ENCODE assay signal across 1 cellular context in the genomic region with DNA sequence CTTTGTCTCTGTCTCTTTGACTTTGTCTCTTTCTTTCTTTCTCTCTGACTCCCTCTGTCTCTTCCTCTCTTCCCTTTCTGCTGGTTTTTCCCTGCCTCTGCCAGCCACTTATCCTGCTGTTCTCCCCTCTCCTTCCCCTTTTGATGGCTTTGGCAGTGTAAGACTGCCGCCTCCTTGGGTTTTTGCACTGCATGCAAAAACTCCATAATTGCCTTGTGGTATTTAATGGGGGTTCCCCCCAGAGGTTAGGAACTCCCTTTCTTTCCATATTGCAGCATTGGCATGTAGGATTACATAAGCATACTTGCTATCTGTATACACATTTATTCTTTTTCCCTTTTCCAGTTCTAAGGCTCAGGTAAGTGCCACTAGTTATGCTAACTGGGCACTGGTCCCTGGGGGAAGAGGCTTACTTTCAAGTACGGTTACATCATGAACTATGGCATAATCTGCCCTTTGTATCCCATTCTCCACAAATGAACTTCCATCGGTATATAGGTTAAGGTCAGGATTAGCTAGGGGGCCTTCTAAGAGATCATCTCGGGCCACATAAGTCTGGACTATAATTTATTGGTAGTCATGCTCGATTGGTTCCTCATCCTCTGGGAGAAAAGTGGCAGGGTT.
TF ChIP-seq lines count a peak whose summit lies in the region.

No MANE protein-coding gene starts in this region.

TF ChIP-seq in GM12878, 131 proteins besides CTCF, POLR2A, EP300 and RAD21:
- peak; percentile 35; the same call in 1 of the 2 replicates for TF ChIP-seq RUNX3 (IDR thresholded peaks at IDR 0.05; ENCODE audit: low read length)
